Comparison of ENCODE assay signal across 1 cellular context in genomic region chr19:798415-799075, GRCh38.
TF ChIP-seq lines count a peak whose summit lies in the region.

No MANE protein-coding gene starts in this region.

TF ChIP-seq in K562, 482 proteins besides CTCF, POLR2A, EP300 and RAD21:
- no peak for TF ChIP-seq SP2 (IDR thresholded peaks at IDR 0.05; ENCODE audit: extremely low read depth, low read depth, low read length, poor library complexity, severe bottlenecking)
- peak in 1 of 2 experiments; percentile 4 for TF ChIP-seq E2F6 (IDR thresholded peaks at IDR 0.05; ENCODE audit: borderline replicate concordance in 1 of 2, extremely low read depth in 1 of 2, insufficient read depth in 1 of 2, insufficient read length in 1 of 2, low read depth in 1 of 2, low read length in 1 of 2, poor library complexity in 1 of 2, severe bottlenecking in 1 of 2)
- TF ChIP-seq RBFOX2 (IDR thresholded peaks at IDR 0.05; ENCODE audit: low read depth, low read length), result peak; percentile 87
- TF ChIP-seq POLR2G (IDR thresholded peaks at IDR 0.05; ENCODE audit: low read depth, low read length), result peak; percentile 82
- TF ChIP-seq, protein P1, sequence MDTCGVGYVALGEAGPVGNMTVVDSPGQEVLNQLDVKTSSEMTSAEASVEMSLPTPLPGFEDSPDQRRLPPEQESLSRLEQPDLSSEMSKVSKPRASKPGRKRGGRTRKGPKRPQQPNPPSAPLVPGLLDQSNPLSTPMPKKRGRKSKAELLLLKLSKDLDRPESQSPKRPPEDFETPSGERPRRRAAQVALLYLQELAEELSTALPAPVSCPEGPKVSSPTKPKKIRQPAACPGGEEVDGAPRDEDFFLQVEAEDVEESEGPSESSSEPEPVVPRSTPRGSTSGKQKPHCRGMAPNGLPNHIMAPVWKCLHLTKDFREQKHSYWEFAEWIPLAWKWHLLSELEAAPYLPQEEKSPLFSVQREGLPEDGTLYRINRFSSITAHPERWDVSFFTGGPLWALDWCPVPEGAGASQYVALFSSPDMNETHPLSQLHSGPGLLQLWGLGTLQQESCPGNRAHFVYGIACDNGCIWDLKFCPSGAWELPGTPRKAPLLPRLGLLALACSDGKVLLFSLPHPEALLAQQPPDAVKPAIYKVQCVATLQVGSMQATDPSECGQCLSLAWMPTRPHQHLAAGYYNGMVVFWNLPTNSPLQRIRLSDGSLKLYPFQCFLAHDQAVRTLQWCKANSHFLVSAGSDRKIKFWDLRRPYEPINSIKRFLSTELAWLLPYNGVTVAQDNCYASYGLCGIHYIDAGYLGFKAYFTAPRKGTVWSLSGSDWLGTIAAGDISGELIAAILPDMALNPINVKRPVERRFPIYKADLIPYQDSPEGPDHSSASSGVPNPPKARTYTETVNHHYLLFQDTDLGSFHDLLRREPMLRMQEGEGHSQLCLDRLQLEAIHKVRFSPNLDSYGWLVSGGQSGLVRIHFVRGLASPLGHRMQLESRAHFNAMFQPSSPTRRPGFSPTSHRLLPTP (IDR thresholded peaks at IDR 0.05; ENCODE audit: borderline replicate concordance, extremely low read depth, insufficient read length), result no peak
- TF ChIP-seq SIN3A (IDR thresholded peaks at IDR 0.05; ENCODE audit: borderline replicate concordance in 2 of 2, control insufficient read depth in 1 of 2, low read depth in 2 of 2, low read length in 2 of 2), result peak in 1 of 2 experiments; percentile 79; a peak in 1 of 4 replicates
- no peak for TF ChIP-seq RBM39 (optimal IDR thresholded peaks at IDR 0.05; ENCODE audit: low read depth, low read length)
- TF ChIP-seq, protein P2, sequence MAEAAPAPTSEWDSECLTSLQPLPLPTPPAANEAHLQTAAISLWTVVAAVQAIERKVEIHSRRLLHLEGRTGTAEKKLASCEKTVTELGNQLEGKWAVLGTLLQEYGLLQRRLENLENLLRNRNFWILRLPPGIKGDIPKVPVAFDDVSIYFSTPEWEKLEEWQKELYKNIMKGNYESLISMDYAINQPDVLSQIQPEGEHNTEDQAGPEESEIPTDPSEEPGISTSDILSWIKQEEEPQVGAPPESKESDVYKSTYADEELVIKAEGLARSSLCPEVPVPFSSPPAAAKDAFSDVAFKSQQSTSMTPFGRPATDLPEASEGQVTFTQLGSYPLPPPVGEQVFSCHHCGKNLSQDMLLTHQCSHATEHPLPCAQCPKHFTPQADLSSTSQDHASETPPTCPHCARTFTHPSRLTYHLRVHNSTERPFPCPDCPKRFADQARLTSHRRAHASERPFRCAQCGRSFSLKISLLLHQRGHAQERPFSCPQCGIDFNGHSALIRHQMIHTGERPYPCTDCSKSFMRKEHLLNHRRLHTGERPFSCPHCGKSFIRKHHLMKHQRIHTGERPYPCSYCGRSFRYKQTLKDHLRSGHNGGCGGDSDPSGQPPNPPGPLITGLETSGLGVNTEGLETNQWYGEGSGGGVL (CRISPR knock-in tag; IDR thresholded peaks at IDR 0.05), result no peak
- peak; percentile 34; the same call in 1 of the 2 replicates for TF ChIP-seq SUPT5H (IDR thresholded peaks at IDR 0.05)
- no peak for TF ChIP-seq ZNF354B (CRISPR knock-in tag; IDR thresholded peaks at IDR 0.05)
- peak; percentile 46 for TF ChIP-seq KDM5B (IDR thresholded peaks at IDR 0.05; ENCODE audit: insufficient replicate concordance, low read depth, low read length)
- TF ChIP-seq RBM22 (IDR thresholded peaks at IDR 0.05; ENCODE audit: low read depth, low read length, poor library complexity, severe bottlenecking), result peak; percentile 65
- TF ChIP-seq ZNF57 (CRISPR knock-in tag; IDR thresholded peaks at IDR 0.05), result no peak
- TF ChIP-seq CBX1 (IDR thresholded peaks at IDR 0.05; ENCODE audit: low read depth), result no peak
- TF ChIP-seq ZFX (CRISPR knock-in tag; IDR thresholded peaks at IDR 0.05), result peak; percentile 42
- TF ChIP-seq CHD1 (IDR thresholded peaks at IDR 0.05; ENCODE audit: low read length), result peak; percentile 87
- TF ChIP-seq SAP30 (IDR thresholded peaks at IDR 0.05; ENCODE audit: borderline replicate concordance, insufficient read depth, low read depth, low read length, poor library complexity, severe bottlenecking), result peak; percentile 16
- no peak for TF ChIP-seq AFF1 (IDR thresholded peaks at IDR 0.05; ENCODE audit: low read depth in 1 of 2, partially characterized antibody in 2 of 2)
- TF ChIP-seq ZNF431 (CRISPR knock-in tag; IDR thresholded peaks at IDR 0.05), result no peak
- TF ChIP-seq, protein P3, sequence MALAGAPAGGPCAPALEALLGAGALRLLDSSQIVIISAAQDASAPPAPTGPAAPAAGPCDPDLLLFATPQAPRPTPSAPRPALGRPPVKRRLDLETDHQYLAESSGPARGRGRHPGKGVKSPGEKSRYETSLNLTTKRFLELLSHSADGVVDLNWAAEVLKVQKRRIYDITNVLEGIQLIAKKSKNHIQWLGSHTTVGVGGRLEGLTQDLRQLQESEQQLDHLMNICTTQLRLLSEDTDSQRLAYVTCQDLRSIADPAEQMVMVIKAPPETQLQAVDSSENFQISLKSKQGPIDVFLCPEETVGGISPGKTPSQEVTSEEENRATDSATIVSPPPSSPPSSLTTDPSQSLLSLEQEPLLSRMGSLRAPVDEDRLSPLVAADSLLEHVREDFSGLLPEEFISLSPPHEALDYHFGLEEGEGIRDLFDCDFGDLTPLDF (CRISPR knock-in tag; IDR thresholded peaks at IDR 0.05), result peak; percentile 47; the same call in 1 of the 2 replicates
- no peak for TF ChIP-seq POLR2AphosphoS2 (IDR thresholded peaks at IDR 0.05; ENCODE audit: low read length)
- TF ChIP-seq MED1 (CRISPR knock-in tag; IDR thresholded peaks at IDR 0.05; ENCODE audit: borderline replicate concordance), result no peak
- 0 out of 2 replicates have a peak, but pooled peaks have one; percentile 31 for TF ChIP-seq PML (IDR thresholded peaks at IDR 0.05; ENCODE audit: low read length)
- TF ChIP-seq, protein P4, sequence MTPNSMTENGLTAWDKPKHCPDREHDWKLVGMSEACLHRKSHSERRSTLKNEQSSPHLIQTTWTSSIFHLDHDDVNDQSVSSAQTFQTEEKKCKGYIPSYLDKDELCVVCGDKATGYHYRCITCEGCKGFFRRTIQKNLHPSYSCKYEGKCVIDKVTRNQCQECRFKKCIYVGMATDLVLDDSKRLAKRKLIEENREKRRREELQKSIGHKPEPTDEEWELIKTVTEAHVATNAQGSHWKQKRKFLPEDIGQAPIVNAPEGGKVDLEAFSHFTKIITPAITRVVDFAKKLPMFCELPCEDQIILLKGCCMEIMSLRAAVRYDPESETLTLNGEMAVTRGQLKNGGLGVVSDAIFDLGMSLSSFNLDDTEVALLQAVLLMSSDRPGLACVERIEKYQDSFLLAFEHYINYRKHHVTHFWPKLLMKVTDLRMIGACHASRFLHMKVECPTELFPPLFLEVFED (CRISPR knock-in tag; conservative IDR thresholded peaks at IDR 0.05), result no peak
- peak; percentile 80 for TF ChIP-seq PRPF4 (IDR thresholded peaks at IDR 0.05; ENCODE audit: insufficient read depth, low read depth, low read length, poor library complexity, severe bottlenecking)
- TF ChIP-seq ZBTB43 (CRISPR knock-in tag; IDR thresholded peaks at IDR 0.05), result no peak
- 0 out of 4 replicates have a peak, but pooled peaks of 1 of the 2 experiments have one; percentile 11 for TF ChIP-seq HDAC1 (IDR thresholded peaks at IDR 0.05)
- TF ChIP-seq FIP1L1 (IDR thresholded peaks at IDR 0.05; ENCODE audit: low read depth, low read length, poor library complexity, severe bottlenecking), result peak; percentile 47
- TF ChIP-seq MLLT1 (IDR thresholded peaks at IDR 0.05), result peak in 1 of 2 experiments; percentile 59; a peak in 2 of 4 replicates
- TF ChIP-seq PCBP1 (IDR thresholded peaks at IDR 0.05; ENCODE audit: low read depth, low read length, poor library complexity, severe bottlenecking), result peak; percentile 4
- no peak for TF ChIP-seq ILF3 (IDR thresholded peaks at IDR 0.05; ENCODE audit: borderline replicate concordance)
- TF ChIP-seq BMI1 (IDR thresholded peaks at IDR 0.05; ENCODE audit: low read length), result no peak
- TF ChIP-seq, protein P5, sequence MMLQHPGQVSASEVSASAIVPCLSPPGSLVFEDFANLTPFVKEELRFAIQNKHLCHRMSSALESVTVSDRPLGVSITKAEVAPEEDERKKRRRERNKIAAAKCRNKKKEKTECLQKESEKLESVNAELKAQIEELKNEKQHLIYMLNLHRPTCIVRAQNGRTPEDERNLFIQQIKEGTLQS (IDR thresholded peaks at IDR 0.05), result no peak
- TF ChIP-seq, protein P5 (CRISPR knock-in tag; conservative IDR thresholded peaks at IDR 0.05), result no peak
- no peak for TF ChIP-seq TAF9B (IDR thresholded peaks at IDR 0.05; ENCODE audit: partially characterized antibody)
- TF ChIP-seq BRCA1 (IDR thresholded peaks at IDR 0.05), result no peak
- TF ChIP-seq BRCA1 (CRISPR knock-in tag; IDR thresholded peaks at IDR 0.05), result 0 out of 2 replicates have a peak, but pooled peaks have one; percentile 67
TF ChIP-seq in K562: peak in this region for 18.
